In the genomic region with DNA sequence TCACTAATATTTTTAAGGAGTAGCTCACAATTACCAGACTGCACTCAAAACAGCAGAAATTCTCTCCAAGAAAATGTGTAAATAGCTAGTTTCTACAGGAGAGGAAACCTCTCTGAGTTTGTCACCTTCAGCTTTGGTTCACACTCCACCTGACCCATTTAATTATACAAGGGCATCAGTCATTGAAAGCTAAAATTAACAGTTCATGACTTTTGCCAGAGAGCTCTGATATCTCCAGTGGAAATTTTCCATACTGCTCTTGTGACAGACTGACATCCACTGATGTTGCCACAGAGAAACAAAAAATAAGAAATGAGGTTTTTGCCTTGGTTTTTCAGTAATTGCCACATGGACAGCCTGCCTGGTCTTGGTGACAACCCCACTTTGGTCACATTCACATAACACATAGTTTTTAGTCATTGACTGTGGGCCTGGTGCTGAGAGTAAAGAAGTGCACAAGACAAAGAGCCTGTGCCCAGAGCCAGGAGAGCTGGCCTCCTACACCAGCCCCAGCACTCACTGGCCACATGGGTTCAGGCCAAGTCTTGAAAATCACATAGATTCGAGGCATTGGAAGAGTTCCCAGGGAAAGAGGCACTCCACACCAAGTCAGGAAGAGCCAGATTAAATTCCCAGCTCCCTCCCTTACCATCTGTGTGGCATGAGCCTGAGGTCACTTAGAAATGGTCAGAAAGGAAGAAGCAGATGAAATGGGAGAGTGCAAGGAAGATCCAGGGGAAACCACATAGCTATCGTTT, we compare ENCODE assay signal across 14 cellular contexts. TPM values are rescaled to one million over a fixed set of nuclear protein-coding genes. Genes with fewer than 3 reads are reported as not detected.
"Had no signal": no experiment of that assay in that cellular context is flagged by ENCODE, and none has a peak within 500 bp of the region (broad histone marks: within the 10 kb centered on the region; RNA-seq: fewer than 3 reads in every experiment).

No MANE protein-coding gene starts in this region.

- H3K27me3 ChIP-seq: vagina had no signal

- ATAC-seq: activated CD4-positive, CD25-positive, alpha-beta regulatory T cell treated with anti-CD3 and anti-CD28 coated beads, Interleukin-2, amount 50 U/mL, for 24 hours; naive thymus-derived CD4-positive, alpha-beta T cell; stimulated activated memory B cell treated with anti-CD40 and anti-IgM and Interleukin-4, amounts not matched to agents 10 μg/mL and 1 μg/mL and 100 μg/mL, for 72 hours had no signal

- H3K36me3 ChIP-seq: neutrophil, tibial nerve, vagina had no signal

- DNase-seq: activated T-cell treated with anti-CD3 and anti-CD28 coated beads, Interleukin-2, amount 50 U/mL, for 1 hour; central memory CD4-positive, alpha-beta T cell; effector memory CD4-positive, alpha-beta T cell; hypothalamus; naive thymus-derived CD4-positive, alpha-beta T cell; posterior cingulate gyrus had no signal

- H3K9me3 ChIP-seq: neutrophil, vagina had no signal

- H3K4me3 ChIP-seq: tibial nerve, vagina had no signal

- H3K27ac ChIP-seq: epithelial cell of prostate, neutrophil, tibial nerve, vagina had no signal

- H3K4me1 ChIP-seq: tibial nerve, vagina had no signal

RNA-seq across cellular contexts. Expression of gene SIM2, which starts 13.8 kb away (rescaled TPM):
- total RNA-seq: lung microvascular endothelial cell, subcutaneous adipose tissue, tibial nerve, vagina had no signal
- polyA plus RNA-seq: naive thymus-derived CD4-positive, alpha-beta T cell had no signal
